In the genomic region with DNA sequence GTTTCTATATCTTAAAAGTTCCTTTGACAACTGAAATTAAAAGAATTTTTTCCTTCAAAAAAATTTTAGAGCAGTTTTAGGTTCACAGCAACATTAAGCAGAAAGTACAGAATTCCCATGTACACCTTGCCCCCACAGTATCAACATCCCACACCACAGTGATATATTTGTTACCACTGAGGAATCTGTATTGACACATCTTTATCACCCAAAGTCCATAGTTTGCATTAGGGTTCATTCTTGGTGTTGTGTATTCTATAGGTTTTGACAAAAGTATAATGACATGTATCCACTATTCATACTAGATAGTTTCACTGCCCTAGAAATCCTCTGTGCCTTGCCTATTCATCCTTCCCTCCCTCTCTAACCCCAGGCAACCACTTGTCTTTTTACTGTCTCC, we compare ENCODE assay signal across 1 cellular context.
TF ChIP-seq lines count a peak whose summit lies in the region.

No MANE protein-coding gene starts in this region.

TF ChIP-seq in GM23338, 12 proteins besides CTCF, POLR2A, EP300 and RAD21 (continued from another document):
- TF ChIP-seq, protein P1, sequence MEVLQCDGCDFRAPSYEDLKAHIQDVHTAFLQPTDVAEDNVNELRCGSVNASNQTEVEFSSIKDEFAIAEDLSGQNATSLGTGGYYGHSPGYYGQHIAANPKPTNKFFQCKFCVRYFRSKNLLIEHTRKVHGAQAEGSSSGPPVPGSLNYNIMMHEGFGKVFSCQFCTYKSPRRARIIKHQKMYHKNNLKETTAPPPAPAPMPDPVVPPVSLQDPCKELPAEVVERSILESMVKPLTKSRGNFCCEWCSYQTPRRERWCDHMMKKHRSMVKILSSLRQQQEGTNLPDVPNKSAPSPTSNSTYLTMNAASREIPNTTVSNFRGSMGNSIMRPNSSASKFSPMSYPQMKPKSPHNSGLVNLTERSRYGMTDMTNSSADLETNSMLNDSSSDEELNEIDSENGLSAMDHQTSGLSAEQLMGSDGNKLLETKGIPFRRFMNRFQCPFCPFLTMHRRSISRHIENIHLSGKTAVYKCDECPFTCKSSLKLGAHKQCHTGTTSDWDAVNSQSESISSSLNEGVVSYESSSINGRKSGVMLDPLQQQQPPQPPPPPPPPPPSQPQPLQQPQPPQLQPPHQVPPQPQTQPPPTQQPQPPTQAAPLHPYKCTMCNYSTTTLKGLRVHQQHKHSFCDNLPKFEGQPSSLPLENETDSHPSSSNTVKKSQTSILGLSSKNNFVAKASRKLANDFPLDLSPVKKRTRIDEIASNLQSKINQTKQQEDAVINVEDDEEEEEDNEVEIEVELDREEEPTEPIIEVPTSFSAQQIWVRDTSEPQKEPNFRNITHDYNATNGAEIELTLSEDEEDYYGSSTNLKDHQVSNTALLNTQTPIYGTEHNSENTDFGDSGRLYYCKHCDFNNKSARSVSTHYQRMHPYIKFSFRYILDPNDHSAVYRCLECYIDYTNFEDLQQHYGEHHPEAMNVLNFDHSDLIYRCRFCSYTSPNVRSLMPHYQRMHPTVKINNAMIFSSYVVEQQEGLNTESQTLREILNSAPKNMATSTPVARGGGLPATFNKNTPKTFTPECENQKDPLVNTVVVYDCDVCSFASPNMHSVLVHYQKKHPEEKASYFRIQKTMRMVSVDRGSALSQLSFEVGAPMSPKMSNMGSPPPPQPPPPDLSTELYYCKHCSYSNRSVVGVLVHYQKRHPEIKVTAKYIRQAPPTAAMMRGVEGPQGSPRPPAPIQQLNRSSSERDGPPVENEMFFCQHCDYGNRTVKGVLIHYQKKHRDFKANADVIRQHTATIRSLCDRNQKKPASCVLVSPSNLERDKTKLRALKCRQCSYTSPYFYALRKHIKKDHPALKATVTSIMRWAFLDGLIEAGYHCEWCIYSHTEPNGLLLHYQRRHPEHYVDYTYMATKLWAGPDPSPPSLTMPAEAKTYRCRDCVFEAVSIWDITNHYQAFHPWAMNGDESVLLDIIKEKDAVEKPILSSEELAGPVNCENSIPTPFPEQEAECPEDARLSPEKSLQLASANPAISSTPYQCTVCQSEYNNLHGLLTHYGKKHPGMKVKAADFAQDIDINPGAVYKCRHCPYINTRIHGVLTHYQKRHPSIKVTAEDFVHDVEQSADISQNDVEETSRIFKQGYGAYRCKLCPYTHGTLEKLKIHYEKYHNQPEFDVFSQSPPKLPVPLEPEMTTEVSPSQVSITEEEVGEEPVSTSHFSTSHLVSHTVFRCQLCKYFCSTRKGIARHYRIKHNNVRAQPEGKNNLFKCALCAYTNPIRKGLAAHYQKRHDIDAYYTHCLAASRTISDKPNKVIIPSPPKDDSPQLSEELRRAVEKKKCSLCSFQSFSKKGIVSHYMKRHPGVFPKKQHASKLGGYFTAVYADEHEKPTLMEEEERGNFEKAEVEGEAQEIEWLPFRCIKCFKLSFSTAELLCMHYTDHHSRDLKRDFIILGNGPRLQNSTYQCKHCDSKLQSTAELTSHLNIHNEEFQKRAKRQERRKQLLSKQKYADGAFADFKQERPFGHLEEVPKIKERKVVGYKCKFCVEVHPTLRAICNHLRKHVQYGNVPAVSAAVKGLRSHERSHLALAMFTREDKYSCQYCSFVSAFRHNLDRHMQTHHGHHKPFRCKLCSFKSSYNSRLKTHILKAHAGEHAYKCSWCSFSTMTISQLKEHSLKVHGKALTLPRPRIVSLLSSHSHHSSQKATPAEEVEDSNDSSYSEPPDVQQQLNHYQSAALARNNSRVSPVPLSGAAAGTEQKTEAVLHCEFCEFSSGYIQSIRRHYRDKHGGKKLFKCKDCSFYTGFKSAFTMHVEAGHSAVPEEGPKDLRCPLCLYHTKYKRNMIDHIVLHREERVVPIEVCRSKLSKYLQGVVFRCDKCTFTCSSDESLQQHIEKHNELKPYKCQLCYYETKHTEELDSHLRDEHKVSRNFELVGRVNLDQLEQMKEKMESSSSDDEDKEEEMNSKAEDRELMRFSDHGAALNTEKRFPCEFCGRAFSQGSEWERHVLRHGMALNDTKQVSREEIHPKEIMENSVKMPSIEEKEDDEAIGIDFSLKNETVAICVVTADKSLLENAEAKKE (CRISPR knock-in tag; IDR thresholded peaks at IDR 0.05) = no peak
- TF ChIP-seq REST (IDR thresholded peaks at IDR 0.05; ENCODE audit: unreplicated experiment) (no peak), POLR2AphosphoS5 (IDR thresholded peaks at IDR 0.05; ENCODE audit: low read depth) (no peak), CREB1 (CRISPR knock-in tag; IDR thresholded peaks at IDR 0.05; ENCODE audit: low read depth) (no peak), ZNF114 (CRISPR knock-in tag; IDR thresholded peaks at IDR 0.05) (no peak), ZNF331 (CRISPR knock-in tag; IDR thresholded peaks at IDR 0.05; ENCODE audit: low read depth) (no peak), NANOG (IDR thresholded peaks at IDR 0.05; ENCODE audit: borderline replicate concordance) (no peak), EZH2 (IDR thresholded peaks at IDR 0.05; ENCODE audit: low read depth, unreplicated experiment) (no peak), EZH2phosphoT487 (IDR thresholded peaks at IDR 0.05; ENCODE audit: unreplicated experiment) (no peak), JUNB (IDR thresholded peaks at IDR 0.05; ENCODE audit: unreplicated experiment) (no peak)
- TF ChIP-seq, protein P2, sequence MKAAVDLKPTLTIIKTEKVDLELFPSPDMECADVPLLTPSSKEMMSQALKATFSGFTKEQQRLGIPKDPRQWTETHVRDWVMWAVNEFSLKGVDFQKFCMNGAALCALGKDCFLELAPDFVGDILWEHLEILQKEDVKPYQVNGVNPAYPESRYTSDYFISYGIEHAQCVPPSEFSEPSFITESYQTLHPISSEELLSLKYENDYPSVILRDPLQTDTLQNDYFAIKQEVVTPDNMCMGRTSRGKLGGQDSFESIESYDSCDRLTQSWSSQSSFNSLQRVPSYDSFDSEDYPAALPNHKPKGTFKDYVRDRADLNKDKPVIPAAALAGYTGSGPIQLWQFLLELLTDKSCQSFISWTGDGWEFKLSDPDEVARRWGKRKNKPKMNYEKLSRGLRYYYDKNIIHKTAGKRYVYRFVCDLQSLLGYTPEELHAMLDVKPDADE (IDR thresholded peaks at IDR 0.05) = no peak
